ENCODE assay signal across 1 cellular context in genomic region chr11:64887757-64888405, GRCh38.
A peak's percentile ranks its signal among the peaks of the same experiment; 100 is the strongest.
TF ChIP-seq lines count a peak whose summit lies in the region.

No MANE protein-coding gene starts in this region.

TF ChIP-seq in K562, 482 proteins besides CTCF, POLR2A, EP300 and RAD21 (continued from another document):
- TF ChIP-seq FOXO4 (CRISPR knock-in tag; IDR thresholded peaks at IDR 0.05) (no peak), HDAC3 (IDR thresholded peaks at IDR 0.05; ENCODE audit: borderline replicate concordance, partially characterized antibody) (no peak), ZNF384 (IDR thresholded peaks at IDR 0.05; ENCODE audit: low read depth, low read length) (no peak), ZNF79 (CRISPR knock-in tag; IDR thresholded peaks at IDR 0.05; ENCODE audit: low read depth) (no peak), TFAM (CRISPR knock-in tag; conservative IDR thresholded peaks at IDR 0.05) (no peak), HSF4 (CRISPR knock-in tag; IDR thresholded peaks at IDR 0.05; ENCODE audit: borderline replicate concordance) (no peak), ZNF354B (CRISPR knock-in tag; IDR thresholded peaks at IDR 0.05) (no peak), ZNF408 (CRISPR knock-in tag; IDR thresholded peaks at IDR 0.05; ENCODE audit: low read depth) (no peak), E4F1 (CRISPR knock-in tag; IDR thresholded peaks at IDR 0.05; ENCODE audit: borderline replicate concordance) (no peak), TSHZ1 (CRISPR knock-in tag; IDR thresholded peaks at IDR 0.05) (no peak), ZNF639 (CRISPR knock-in tag; conservative IDR thresholded peaks at IDR 0.05 in 1 of 2, IDR thresholded peaks at IDR 0.05 in 1 of 2) (peak in 1 of 2 experiments; percentile 16; a peak in 1 of 4 replicates), KLF1 (tag; IDR thresholded peaks at IDR 0.05) (no peak), ZC3H4 (CRISPR knock-in tag; IDR thresholded peaks at IDR 0.05; ENCODE audit: borderline replicate concordance) (no peak), HNRNPLL (IDR thresholded peaks at IDR 0.05; ENCODE audit: low read depth, low read length, poor library complexity, severe bottlenecking) (no peak), PCBP1 (IDR thresholded peaks at IDR 0.05; ENCODE audit: low read depth, low read length, poor library complexity, severe bottlenecking) (no peak), ZNF696 (CRISPR knock-in tag; conservative IDR thresholded peaks at IDR 0.05) (no peak), SMARCE1 (IDR thresholded peaks at IDR 0.05) (0 out of 2 replicates have a peak, but pooled peaks have one; percentile 38), CAMTA2 (CRISPR knock-in tag; conservative IDR thresholded peaks at IDR 0.05) (no peak), ZBTB26 (CRISPR knock-in tag; IDR thresholded peaks at IDR 0.05) (no peak), POLR2AphosphoS2 (IDR thresholded peaks at IDR 0.05; ENCODE audit: low read length) (no peak), TEAD1 (CRISPR knock-in tag; IDR thresholded peaks at IDR 0.05) (no peak), PHB (CRISPR knock-in tag; IDR thresholded peaks at IDR 0.05) (0 out of 2 replicates have a peak, but pooled peaks have one; percentile 67), MED1 (CRISPR knock-in tag; IDR thresholded peaks at IDR 0.05; ENCODE audit: borderline replicate concordance) (no peak), NFXL1 (CRISPR knock-in tag; IDR thresholded peaks at IDR 0.05) (no peak), GATA2 (CRISPR knock-in tag; IDR thresholded peaks at IDR 0.05) (no peak), TFAP4 (CRISPR knock-in tag; IDR thresholded peaks at IDR 0.05; ENCODE audit: borderline replicate concordance) (peak; percentile 79), MCM5 (IDR thresholded peaks at IDR 0.05; ENCODE audit: low read depth) (no peak), KAT7 (CRISPR knock-in tag; IDR thresholded peaks at IDR 0.05; ENCODE audit: borderline replicate concordance) (0 out of 2 replicates have a peak, but pooled peaks have one; percentile 88), NFYB (IDR thresholded peaks at IDR 0.05; ENCODE audit: extremely low read depth, insufficient read length) (no peak), RCOR1 (IDR thresholded peaks at IDR 0.05; ENCODE audit: borderline replicate concordance in 1 of 2, low read depth in 2 of 2, low read length in 2 of 2) (peak in 1 of 2 experiments; percentile 64; a peak in 2 of 4 replicates), HMBOX1 (IDR thresholded peaks at IDR 0.05) (no peak), ZNF253 (CRISPR knock-in tag; conservative IDR thresholded peaks at IDR 0.05) (no peak), PHF20 (IDR thresholded peaks at IDR 0.05; ENCODE audit: partially characterized antibody) (no peak), PREB (CRISPR knock-in tag; IDR thresholded peaks at IDR 0.05) (no peak), ZNF76 (CRISPR knock-in tag; IDR thresholded peaks at IDR 0.05; ENCODE audit: borderline replicate concordance) (0 out of 2 replicates have a peak, but pooled peaks have one; percentile 18), SRSF9 (IDR thresholded peaks at IDR 0.05; ENCODE audit: borderline replicate concordance, low read depth, low read length) (no peak), NUFIP1 (IDR thresholded peaks at IDR 0.05; ENCODE audit: partially characterized antibody) (no peak), SIX5 (IDR thresholded peaks at IDR 0.05; ENCODE audit: borderline replicate concordance in 1 of 2, insufficient read depth in 1 of 2, low read depth in 1 of 2, low read length in 2 of 2) (no peak), CTBP1 (IDR thresholded peaks at IDR 0.05; ENCODE audit: borderline replicate concordance) (peak; percentile 85), FOXM1 (IDR thresholded peaks at IDR 0.05; ENCODE audit: low read depth) (no peak), FOXM1 (CRISPR knock-in tag; IDR thresholded peaks at IDR 0.05; ENCODE audit: low read depth) (no peak), UBTF (IDR thresholded peaks at IDR 0.05; ENCODE audit: borderline replicate concordance in 1 of 2, low read depth in 2 of 2, low read length in 2 of 2) (no peak), SNIP1 (IDR thresholded peaks at IDR 0.05; ENCODE audit: low read depth) (no peak), DNMT1 (IDR thresholded peaks at IDR 0.05) (no peak), SMARCB1 (IDR thresholded peaks at IDR 0.05; ENCODE audit: insufficient read length, low read depth) (no peak), FOXK1 (CRISPR knock-in tag; IDR thresholded peaks at IDR 0.05; ENCODE audit: borderline replicate concordance) (0 out of 2 replicates have a peak, but pooled peaks have one; percentile 66), JUNB (CRISPR knock-in tag; conservative IDR thresholded peaks at IDR 0.05) (no peak), IRF2 (CRISPR knock-in tag; IDR thresholded peaks at IDR 0.05) (no peak), FUS (optimal IDR thresholded peaks at IDR 0.05; ENCODE audit: low read depth, low read length) (no peak), SRSF1 (IDR thresholded peaks at IDR 0.05; ENCODE audit: low read depth, low read length) (no peak), HMG20A (CRISPR knock-in tag; conservative IDR thresholded peaks at IDR 0.05) (no peak)
